25 cellular contexts compared by ENCODE assay signal in the genomic region with DNA sequence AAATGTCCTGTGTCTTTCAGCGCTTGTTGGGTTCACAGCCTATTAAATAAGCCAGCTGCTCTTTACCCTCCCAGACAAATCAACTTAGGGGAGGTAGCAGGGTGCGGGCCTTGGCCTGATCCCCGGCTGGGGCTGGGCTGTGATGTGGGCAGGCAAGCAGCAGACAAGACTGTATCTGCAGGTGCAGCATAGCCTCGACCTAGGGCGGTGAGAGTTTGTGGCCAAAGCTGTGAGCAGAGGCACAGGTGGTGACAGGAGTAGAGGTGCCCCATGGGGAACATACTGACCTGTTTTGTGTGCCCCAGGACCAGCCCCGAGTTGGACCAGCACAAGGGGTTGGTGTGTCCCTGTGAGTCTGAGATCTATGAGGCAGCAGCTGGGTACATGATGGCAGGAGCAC.
DNase-seq lines count a peak whose midpoint lies in the region; ATAC-seq, FAIRE-seq and TF ChIP-seq lines count a peak whose summit lies in the region.
"Had no signal": no experiment of that assay in that cellular context is flagged by ENCODE, and none has a peak within 500 bp of the region (broad histone marks: within the 10 kb centered on the region; RNA-seq: fewer than 3 reads in every experiment).

No MANE protein-coding gene starts in this region.

- WGBS in smooth muscle cell (ENCODE audit: low lambda C conversion rate) = 81% methylated on average over 6 of the region's 6 CpGs

- peak; percentile 31 for DNase-seq in Right ventricle myocardium superior
- DNase-seq in left ventricle myocardium superior = no peak
- peak; percentile 52 for DNase-seq in kidney
- peak; percentile 0 for DNase-seq in smooth muscle cell (lab: John Stamatoyannopoulos, UW; ENCODE audit: unreplicated experiment)
- DNase-seq in upper lobe of right lung = no peak
- no peak for DNase-seq in NCI-H187 treated with DMSO at 0.1 percent for 48 hours (lab: John Stamatoyannopoulos, UW)
- DNase-seq: CD4-positive, CD25-positive, alpha-beta regulatory T cell; CD8-positive, alpha-beta memory T cell; COR-L47; DMS 273 treated with DMSO at 0.1 percent for 48 hours; DMS153; DMS53; DMS79; DND-41; EL; GDM1 had no signal

- H3K9ac ChIP-seq in kidney (ENCODE audit: low read length in 2 of 2) = no peak overlapping the region
- no peak overlapping the region for H3K9ac ChIP-seq in smooth muscle cell (ENCODE audit: low read depth)
- H3K9ac ChIP-seq: BLaER1 treated with 17β-estradiol and CSF1 and Interleukin-3, amounts not matched to agents 10 nM and 100 nM had no signal

- ATAC-seq in Right ventricle myocardium superior (ENCODE audit: poor library complexity) (no peak), left ventricle myocardium superior (no peak), upper lobe of right lung (peak; percentile 22), GM19351 (IDR thresholded peaks at IDR 0.05; ENCODE audit: unreplicated experiment) (no peak), HG03442 (IDR thresholded peaks at IDR 0.05; ENCODE audit: unreplicated experiment) (no peak)
- ATAC-seq: A549, GM12878 had no signal

- intact Hi-C loops in Right ventricle myocardium superior (cut with DNase I) (no loop called here), left ventricle myocardium superior (cut with micrococcal nuclease) (no loop called here), kidney (cut with DNase I) (no loop called here), upper lobe of right lung (cut with DNase I) (no loop called here)

- no peaks in the 10 kb centered on the region for H3K79me2 ChIP-seq in smooth muscle cell (ENCODE audit: low read depth)

- H3K4me2 ChIP-seq in smooth muscle cell = no peak overlapping the region
- H3K4me2 ChIP-seq: A549 had no signal

- H3K27ac ChIP-seq in kidney (ENCODE audit: low read depth in 2 of 2, low read length in 2 of 2) (no peak overlapping the region), smooth muscle cell (ENCODE audit: low read depth) (no peak overlapping the region), upper lobe of right lung (no peak overlapping the region)
- H3K27ac ChIP-seq: 22Rv1; A549; BLaER1 treated with 17β-estradiol and CSF1 and Interleukin-3, amounts not matched to agents 10 nM and 100 nM; C4-2B had no signal

- no peaks in the 10 kb centered on the region for H4K20me1 ChIP-seq in smooth muscle cell (ENCODE audit: low read depth)
- H4K20me1 ChIP-seq: BLaER1 treated with 17β-estradiol and CSF1 and Interleukin-3, amounts not matched to agents 10 nM and 100 nM had no signal

- H3K4me1 ChIP-seq in kidney (ENCODE audit: control insufficient read depth in 1 of 2, insufficient read depth in 1 of 2, low read depth in 1 of 2, low read length in 2 of 2) = no peaks in the 10 kb centered on the region
- no peaks in the 10 kb centered on the region for H3K4me1 ChIP-seq in smooth muscle cell (ENCODE audit: low read depth)
- no peaks in the 10 kb centered on the region for H3K4me1 ChIP-seq in upper lobe of right lung
- H3K4me1 ChIP-seq: A549 had no signal

- no peaks in the 10 kb centered on the region for H3K27me3 ChIP-seq in smooth muscle cell (ENCODE audit: low read depth)
- H3K27me3 ChIP-seq in upper lobe of right lung = no peaks in the 10 kb centered on the region
- H3K27me3 ChIP-seq: BLaER1 treated with 17β-estradiol and CSF1 and Interleukin-3, amounts not matched to agents 10 nM and 100 nM had no signal

- H3K9me3 ChIP-seq in kidney (ENCODE audit: control insufficient read depth in 1 of 2, low read length in 2 of 2) (peaks cover 2 to 3% of the 10 kb centered on the region in 2 donors), smooth muscle cell (replicated peaks; ENCODE audit: low read depth) (no peaks in the 10 kb centered on the region), upper lobe of right lung (no peaks in the 10 kb centered on the region)
- H3K9me3 ChIP-seq: A549; BLaER1 treated with 17β-estradiol and CSF1 and Interleukin-3, amounts not matched to agents 10 nM and 100 nM had no signal

- no peak overlapping the region for H2AFZ ChIP-seq in smooth muscle cell (ENCODE audit: low read depth)

- no peaks in the 10 kb centered on the region for H3F3A ChIP-seq in smooth muscle cell (ENCODE audit: low read depth)

- H3K36me3 ChIP-seq in kidney (ENCODE audit: control insufficient read depth in 1 of 2, insufficient read depth in 2 of 2, low read length in 2 of 2) = no peaks in the 10 kb centered on the region
- H3K36me3 ChIP-seq in smooth muscle cell (ENCODE audit: low read depth) = no peaks in the 10 kb centered on the region
- no peaks in the 10 kb centered on the region for H3K36me3 ChIP-seq in upper lobe of right lung
- H3K36me3 ChIP-seq: BLaER1 treated with 17β-estradiol and CSF1 and Interleukin-3, amounts not matched to agents 10 nM and 100 nM had no signal

- no peak for TF ChIP-seq CTCF in kidney (IDR thresholded peaks at IDR 0.05; ENCODE audit: borderline replicate concordance, extremely low read depth, insufficient read depth)
- TF ChIP-seq CTCF in smooth muscle cell (IDR thresholded peaks at IDR 0.05; ENCODE audit: borderline replicate concordance, insufficient read depth, poor library complexity, severe bottlenecking) = no peak
- no peak for TF ChIP-seq CTCF in upper lobe of right lung (IDR thresholded peaks at IDR 0.05)

- H3K4me3 ChIP-seq in kidney (ENCODE audit: low read length in 2 of 2) (no peak overlapping the region), smooth muscle cell (no peak overlapping the region), upper lobe of right lung (no peak overlapping the region)
- H3K4me3 ChIP-seq: A549; BLaER1 treated with 17β-estradiol and CSF1 and Interleukin-3, amounts not matched to agents 10 nM and 100 nM; GM12878 had no signal

- no peak for FAIRE-seq in kidney (lab: Jason Lieb, UNC)
- FAIRE-seq: A549, GM12878, GM12892, GM18507 had no signal

Comparison
In these comparisons a context has a peak if more than half of its experiments do, and no peak if none do; other contexts are left out.
1. DNase-seq: peak in Right ventricle myocardium superior (single experiment), kidney (single experiment) and smooth muscle cell (single experiment); none in left ventricle myocardium superior (single experiment), upper lobe of right lung (single experiment) and NCI-H187 treated with DMSO at 0.1 percent for 48 hours (single experiment).